ENCODE assay signal across 10 cellular contexts in the genomic region with DNA sequence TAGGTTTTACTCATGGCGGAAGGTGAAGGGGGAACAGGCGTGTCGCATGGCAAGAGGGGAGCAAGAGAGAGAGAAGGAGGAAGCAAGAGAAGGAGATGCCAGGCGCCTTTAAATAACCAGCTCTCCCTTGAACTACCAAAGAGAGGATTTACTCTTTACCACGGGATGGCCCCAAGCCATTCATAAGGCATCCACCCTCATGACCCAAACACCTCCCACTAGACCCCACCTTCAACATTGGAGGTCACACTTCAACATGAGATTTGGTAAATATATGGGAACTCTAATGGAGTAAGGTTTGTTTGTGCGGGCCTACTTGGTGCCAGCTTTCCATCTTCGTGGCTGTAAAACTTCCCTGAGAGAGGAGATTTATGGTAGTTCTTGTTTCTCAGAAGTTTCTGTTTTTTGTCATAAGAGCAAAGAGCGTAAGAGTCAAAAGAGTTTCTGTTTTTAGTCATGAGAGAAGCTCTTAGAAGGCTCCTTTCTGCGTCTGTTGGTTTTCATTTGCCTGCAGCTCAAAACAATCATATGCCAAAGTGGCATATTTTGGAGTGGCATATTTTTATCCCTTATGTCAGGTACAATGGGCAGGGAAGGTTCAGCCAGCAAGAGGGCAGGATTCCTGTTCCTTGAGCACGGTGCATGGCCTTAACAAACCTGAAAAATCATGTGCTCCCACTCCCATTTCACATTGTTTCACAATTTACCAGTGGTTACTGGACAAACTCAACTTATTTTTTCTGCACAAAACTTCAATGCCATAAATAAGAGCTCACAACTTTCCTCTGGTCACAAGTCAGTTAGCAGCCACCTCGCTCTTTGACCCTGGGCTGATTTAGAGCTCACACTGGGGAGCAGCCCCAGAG. TPM values are rescaled to one million over a fixed set of nuclear protein-coding genes. Genes with fewer than 3 reads are reported as not detected.
A peak's percentile ranks its signal among the peaks of the same experiment; 100 is the strongest.
DNase-seq lines count a peak whose midpoint lies in the region; ATAC-seq and TF ChIP-seq lines count a peak whose summit lies in the region.
"Had no signal": no experiment of that assay in that cellular context is flagged by ENCODE, and none has a peak within 500 bp of the region (broad histone marks: within the 10 kb centered on the region; RNA-seq: fewer than 3 reads in every experiment).

No MANE protein-coding gene starts in this region.

- no peaks in the 10 kb centered on the region for H3K27me3 ChIP-seq in breast epithelium
- no peaks in the 10 kb centered on the region for H3K27me3 ChIP-seq in mammary epithelial cell (ENCODE audit: insufficient read depth, low read length)
- H3K27me3 ChIP-seq in muscle layer of duodenum (ENCODE audit: low read depth, low read length): no peaks in the 10 kb centered on the region
- H3K27me3 ChIP-seq in upper lobe of left lung: no peaks in the 10 kb centered on the region

- H3K9me3 ChIP-seq in breast epithelium (no peaks in the 10 kb centered on the region), mammary epithelial cell (replicated peaks; ENCODE audit: insufficient read depth, low read length) (no peaks in the 10 kb centered on the region), muscle layer of duodenum (ENCODE audit: control insufficient read depth in 1 of 2, low read length in 2 of 2) (no peaks in the 10 kb centered on the region), upper lobe of left lung (no peaks in the 10 kb centered on the region)

- H3K36me3 ChIP-seq in breast epithelium: no peaks in the 10 kb centered on the region
- H3K36me3 ChIP-seq in mammary epithelial cell (ENCODE audit: insufficient read depth, low read length): peaks cover 5% of the 10 kb centered on the region
- peaks cover 0 to 5% of the 10 kb centered on the region in 2 donors for H3K36me3 ChIP-seq in muscle layer of duodenum (ENCODE audit: control insufficient read depth in 1 of 2, insufficient read depth in 2 of 2, low read length in 2 of 2)
- H3K36me3 ChIP-seq in upper lobe of left lung: peaks cover 0 to 50% (median 7%) of the 10 kb centered on the region in 4 donors

- no TSS peak for BruUV-seq in mammary epithelial cell (replicated peaks; lab: Mats Ljungman, UMichigan)

- peaks cover 24 to 51% of the 10 kb centered on the region in 2 donors for H3K36me3 Mint-ChIP-seq in activated T-cell treated with anti-CD3 and anti-CD28 coated beads, Interleukin-2, amount 50 U/mL, for 72 hours (ENCODE audit: insufficient read depth in 2 of 2)
- H3K36me3 Mint-ChIP-seq in osteocyte (ENCODE audit: unreplicated experiment): peaks cover 41% of the 10 kb centered on the region

- peaks cover 54% of the 10 kb centered on the region for H3K4me1 Mint-ChIP-seq in activated T-cell treated with anti-CD3 and anti-CD28 coated beads, Interleukin-2, amount 50 U/mL, for 72 hours (ENCODE audit: low read depth)
- peaks cover 44% of the 10 kb centered on the region for H3K4me1 Mint-ChIP-seq in osteocyte (ENCODE audit: unreplicated experiment)

- peak overlapping the region; percentile 66 to 78 for H3K4me3 Mint-ChIP-seq in activated T-cell treated with anti-CD3 and anti-CD28 coated beads, Interleukin-2, amount 50 U/mL, for 72 hours
- H3K4me3 Mint-ChIP-seq in osteocyte (ENCODE audit: unreplicated experiment): no peak overlapping the region

- DNase-seq in breast epithelium (ENCODE audit: low spot score in 2 of 2) (no peak), mammary epithelial cell (no peak), upper lobe of left lung (no peak), osteocyte (ENCODE audit: extremely low spot score, unreplicated experiment) (no peak), AG08395 (ENCODE audit: low spot score) (no peak)
- no peak for DNase-seq in activated T-cell treated with anti-CD3 and anti-CD28 coated beads, Interleukin-2, amount 50 U/mL, for 72 hours
- DNase-seq: amygdala, NCI-H2171 treated with DMSO at 0.1 percent for 48 hours had no signal

- no peaks in the 10 kb centered on the region for H4K20me1 ChIP-seq in mammary epithelial cell (ENCODE audit: insufficient read depth, low read length)

- CTCF ChIA-PET in mammary epithelial cell (lab: Charles Lee; ENCODE audit: low non-redundant PET): no interaction called here

- H3K4me1 ChIP-seq in breast epithelium: peaks cover 0 to 23% of the 10 kb centered on the region in 2 donors
- peaks cover 12% of the 10 kb centered on the region for H3K4me1 ChIP-seq in mammary epithelial cell (ENCODE audit: insufficient read depth, low read length)
- peaks cover 29 to 62% of the 10 kb centered on the region in 2 donors for H3K4me1 ChIP-seq in muscle layer of duodenum (ENCODE audit: control insufficient read depth in 1 of 2, insufficient read depth in 2 of 2, low read length in 2 of 2)
- H3K4me1 ChIP-seq in upper lobe of left lung: peaks cover 62 to 83% (median 71%) of the 10 kb centered on the region in 4 donors

- TF ChIP-seq EP300 in upper lobe of left lung (IDR thresholded peaks at IDR 0.05): no peak

- ATAC-seq in activated T-cell treated with anti-CD3 and anti-CD28 coated beads, Interleukin-2, amount 50 U/mL, for 72 hours (replicated peaks in 1 of 2): peak; percentile 78 to 79
- no peak for ATAC-seq in upper lobe of left lung (ENCODE audit: low FRiP score in 2 of 2)
- ATAC-seq in HG02678 (IDR thresholded peaks at IDR 0.05; ENCODE audit: unreplicated experiment): no peak

- H3K9me3 Mint-ChIP-seq in activated T-cell treated with anti-CD3 and anti-CD28 coated beads, Interleukin-2, amount 50 U/mL, for 72 hours: peaks cover 0 to 10% of the 10 kb centered on the region in 2 donors
- peaks cover 4% of the 10 kb centered on the region for H3K9me3 Mint-ChIP-seq in osteocyte (ENCODE audit: unreplicated experiment)

- no peak overlapping the region for H3K9ac ChIP-seq in mammary epithelial cell (ENCODE audit: insufficient read depth, low read length)

- H3K79me2 ChIP-seq in mammary epithelial cell (ENCODE audit: insufficient read depth, low read length): peaks cover 89% of the 10 kb centered on the region

- H3K27ac Mint-ChIP-seq in activated T-cell treated with anti-CD3 and anti-CD28 coated beads, Interleukin-2, amount 50 U/mL, for 72 hours: peak overlapping the region; percentile 88
- H3K27ac Mint-ChIP-seq in osteocyte (ENCODE audit: unreplicated experiment): no peak overlapping the region

- H3K27ac ChIP-seq in breast epithelium (peak overlapping the region; percentile 57 to 69), mammary epithelial cell (ENCODE audit: insufficient read depth, low read depth, low read length) (no peak overlapping the region), muscle layer of duodenum (ENCODE audit: low read length) (peak overlapping the region; percentile 10), upper lobe of left lung (peak overlapping the region in 3 of 4 donors; percentile 0 to 73 (median 45))

- intact Hi-C loops in breast epithelium (cut with DNase I; ENCODE audit: low total_unique reads): loop anchor here (1.0 kb wide), 1 partner anchor 11 kb away; no protein-coding TSS in a partner anchor
- intact Hi-C loops in mammary epithelial cell (cut with micrococcal nuclease): no loop called here

- H2AFZ ChIP-seq in mammary epithelial cell (ENCODE audit: low read depth, low read length): no peak overlapping the region

- TF ChIP-seq POLR2A in breast epithelium (IDR thresholded peaks at IDR 0.05): no peak
- TF ChIP-seq POLR2A in upper lobe of left lung (IDR thresholded peaks at IDR 0.05): no peak

- H3K27me3 Mint-ChIP-seq in activated T-cell treated with anti-CD3 and anti-CD28 coated beads, Interleukin-2, amount 50 U/mL, for 72 hours (ENCODE audit: low read depth): no peaks in the 10 kb centered on the region
- H3K27me3 Mint-ChIP-seq in osteocyte (ENCODE audit: unreplicated experiment): no peaks in the 10 kb centered on the region

- in situ Hi-C loops in mammary epithelial cell (cut with MboI; ENCODE audit: low sequenced_read_pairs in 2 of 2): no loop called here

- dilution Hi-C loops in mammary epithelial cell (cut with HindIII; ENCODE audit: low sequenced_read_pairs): no loop called here

- no peak overlapping the region for H3K4me2 ChIP-seq in mammary epithelial cell (ENCODE audit: insufficient read depth, low read depth, low read length)

- WGBS in mammary epithelial cell (ENCODE audit: low coverage, missing lambda C conversion rate): 95% methylated on average over 10 of the region's 11 CpGs
- 70 to 78% methylated on average over 11 of the region's 11 CpGs for WGBS in upper lobe of left lung, 2 donors

- H3K4me3 ChIP-seq in breast epithelium: no peak overlapping the region
- H3K4me3 ChIP-seq in mammary epithelial cell (replicated peaks in 1 of 3; ENCODE audit: insufficient read depth in 1 of 3, low read depth in 2 of 3, low read length in 3 of 3): no peak overlapping the region
- H3K4me3 ChIP-seq in muscle layer of duodenum (ENCODE audit: low read depth in 1 of 2, low read length in 2 of 2): peak overlapping the region in 1 of 2 donors; percentile 1
- no peak overlapping the region for H3K4me3 ChIP-seq in upper lobe of left lung

- no peak for TF ChIP-seq CTCF in breast epithelium (IDR thresholded peaks at IDR 0.05)
- TF ChIP-seq CTCF in mammary epithelial cell (conservative IDR thresholded peaks at IDR 0.05 in 1 of 2, IDR thresholded peaks at IDR 0.05 in 1 of 2; ENCODE audit: extremely low read depth in 1 of 2, insufficient read depth in 1 of 2, low read depth in 1 of 2, low read length in 2 of 2): no peak
- no peak for TF ChIP-seq CTCF in upper lobe of left lung (IDR thresholded peaks at IDR 0.05)
- TF ChIP-seq CTCF in osteocyte (IDR thresholded peaks at IDR 0.05): no peak

RNA-seq across cellular contexts. Expression of gene PML, which starts 12.5 kb away (rescaled TPM):
- total RNA-seq in breast epithelium: 100 to 1,000 TPM in 1 of 3 donors, 10 to 100 TPM in 2; 37.8 to 103 (median 49.8) TPM
- 10 to 100 TPM; 38.7 to 55.5 TPM for total RNA-seq in mammary epithelial cell
- 16.8 TPM for polyA plus RNA-seq in mammary epithelial cell
- 54.1 TPM for polyA minus RNA-seq in mammary epithelial cell
- total RNA-seq in activated T-cell treated with anti-CD3 and anti-CD28 coated beads, Interleukin-2, amount 50 U/mL, for 72 hours: 10 to 100 TPM; 70.9 to 71.6 TPM
- total RNA-seq in upper lobe of left lung: 100 to 1,000 TPM in 2 of 6 donors, 10 to 100 TPM in 4; 63.1 to 247 (median 92.9) TPM
- total RNA-seq in osteocyte: 60.6 and 63.1 TPM in 2 replicates

RNA-seq across cellular contexts. Expression of gene STOML1, which starts 14.9 kb away (rescaled TPM):
- 10 to 100 TPM in 1 of 3 donors, 1 to 10 TPM in 2; 8.5 to 10.7 (median 9.7) TPM for total RNA-seq in breast epithelium
- total RNA-seq in mammary epithelial cell: 10 to 100 TPM; 14.0 to 15.3 TPM
- 10.9 TPM for polyA plus RNA-seq in mammary epithelial cell
- 36.3 TPM for polyA minus RNA-seq in mammary epithelial cell
- total RNA-seq in activated T-cell treated with anti-CD3 and anti-CD28 coated beads, Interleukin-2, amount 50 U/mL, for 72 hours: 10 to 100 TPM in 1 of 2 donors, 1 to 10 TPM in 1; 7.2 to 15.1 TPM
- 10 to 100 TPM; 12.2 to 23.3 (median 18.3) TPM for total RNA-seq in upper lobe of left lung
- 17.1 and 18.3 TPM in 2 replicates for total RNA-seq in osteocyte

Comparison
In these comparisons a context has a peak if more than half of its experiments do, and no peak if none do; other contexts are left out.
1. ATAC-seq: peak in activated T-cell treated with anti-CD3 and anti-CD28 coated beads, Interleukin-2, amount 50 U/mL, for 72 hours (2 of 2); none in upper lobe of left lung (0 of 2) and HG02678 (single experiment).